ENCODE assay signal across 17 cellular contexts in the genomic region with DNA sequence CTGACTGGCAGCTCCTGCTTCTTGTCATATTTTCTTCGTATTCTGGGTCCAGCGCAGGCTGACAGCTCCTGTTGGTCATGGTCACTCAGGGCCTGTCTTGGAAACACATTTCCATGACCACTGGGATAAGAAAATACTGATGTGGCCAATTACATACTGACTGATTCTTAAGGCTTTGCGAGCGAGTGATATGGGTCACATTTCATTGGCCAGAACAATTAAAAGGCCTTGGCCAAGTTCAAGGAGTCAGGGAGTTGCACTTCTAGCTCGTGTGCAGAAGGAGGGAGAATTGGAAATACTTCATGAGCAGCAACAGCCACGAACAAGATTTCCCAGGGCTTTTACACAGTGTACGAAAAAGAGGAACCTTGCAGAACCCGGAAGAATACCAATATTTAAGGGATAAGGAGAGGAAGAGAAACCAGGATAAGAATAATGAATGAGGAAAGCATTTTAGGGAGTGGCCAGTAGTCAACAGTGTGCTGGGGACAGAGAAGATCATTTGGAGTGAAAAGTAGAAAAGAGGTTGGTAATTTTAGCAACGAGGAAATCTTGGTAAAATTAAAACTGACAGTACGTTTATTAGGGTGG.
DNase-seq lines count a peak whose midpoint lies in the region; ATAC-seq and TF ChIP-seq lines count a peak whose summit lies in the region.
"Had no signal": no experiment of that assay in that cellular context is flagged by ENCODE, and none has a peak within 500 bp of the region (broad histone marks: within the 10 kb centered on the region; RNA-seq: fewer than 3 reads in every experiment).

No MANE protein-coding gene starts in this region.

- H3K4me1 ChIP-seq in right atrium auricular region (no peaks in the 10 kb centered on the region), suprapubic skin (no peaks in the 10 kb centered on the region)
- H3K4me1 ChIP-seq: body of pancreas had no signal

- peaks cover 4% of the 10 kb centered on the region for H3K36me3 ChIP-seq in right atrium auricular region
- peaks cover 5% of the 10 kb centered on the region for H3K36me3 ChIP-seq in suprapubic skin

- peak overlapping the region in 1 of 2 donors; percentile 25 for H3K27ac ChIP-seq in right atrium auricular region
- peak overlapping the region; percentile 82 for H3K27ac ChIP-seq in angular gyrus (ENCODE audit: low read depth, low read length)
- peak overlapping the region; percentile 70 for H3K27ac ChIP-seq in temporal lobe (ENCODE audit: low read depth, low read length)
- no peak overlapping the region for H3K27ac ChIP-seq in suprapubic skin
- H3K27ac ChIP-seq: body of pancreas had no signal

- 85% methylated on average over 10 of the region's 10 CpGs for WGBS in suprapubic skin

- peak; percentile 46 for ATAC-seq in Right ventricle myocardium inferior
- ATAC-seq: activated CD4-positive, alpha-beta T cell treated with anti-CD3 and anti-CD28 coated beads for 36 hours; body of pancreas; T-helper 17 cell had no signal

- TF ChIP-seq CTCF in right atrium auricular region (IDR thresholded peaks at IDR 0.05): no peak
- TF ChIP-seq CTCF in suprapubic skin (IDR thresholded peaks at IDR 0.05): no peak

- no peaks in the 10 kb centered on the region for H3K27me3 ChIP-seq in right atrium auricular region
- H3K27me3 ChIP-seq in suprapubic skin: no peaks in the 10 kb centered on the region
- H3K27me3 ChIP-seq: body of pancreas had no signal

- intact Hi-C loops in Right ventricle myocardium inferior (cut with DNase I): no loop called here

- DNase-seq in Right ventricle myocardium inferior (ENCODE audit: missing footprints) (no peak), right atrium auricular region (ENCODE audit: low spot score) (no peak), midbrain (lab: John Stamatoyannopoulos, UW) (peak; percentile 48), DMS53 (lab: John Stamatoyannopoulos, UW) (no peak), suprapubic skin (ENCODE audit: low spot score in 2 of 2) (no peak)
- DNase-seq in activated CD4-positive, alpha-beta T cell treated with anti-CD3 and anti-CD28 coated beads for 4 hours: no peak
- DNase-seq: activated CD4-positive, alpha-beta T cell treated with anti-CD3 and anti-CD28 coated beads for 36 hours; activated naive CD4-positive, alpha-beta T cell treated with anti-CD3 and anti-CD28 coated beads, Interleukin-2, amount 10 ng/mL, durations not matched to agents 7 days and 5 days; body of pancreas; DMS79 treated with DMSO at 0.1 percent for 48 hours; HFFc6; islet precursor cell; NCI-H748 treated with DMSO at 0.1 percent for 48 hours; T-helper 17 cell had no signal

- H3K9me3 ChIP-seq in right atrium auricular region: no peaks in the 10 kb centered on the region
- no peaks in the 10 kb centered on the region for H3K9me3 ChIP-seq in suprapubic skin
- H3K9me3 ChIP-seq: body of pancreas had no signal

- H3K4me3 ChIP-seq in right atrium auricular region (no peak overlapping the region), suprapubic skin (no peak overlapping the region)
- H3K4me3 ChIP-seq: body of pancreas, smooth muscle cell had no signal

- TF ChIP-seq EP300 in suprapubic skin (IDR thresholded peaks at IDR 0.05): no peak

- TF ChIP-seq POLR2A in suprapubic skin (IDR thresholded peaks at IDR 0.05): no peak
